Comparison of ENCODE assay signal across 8 cellular contexts in the genomic region with DNA sequence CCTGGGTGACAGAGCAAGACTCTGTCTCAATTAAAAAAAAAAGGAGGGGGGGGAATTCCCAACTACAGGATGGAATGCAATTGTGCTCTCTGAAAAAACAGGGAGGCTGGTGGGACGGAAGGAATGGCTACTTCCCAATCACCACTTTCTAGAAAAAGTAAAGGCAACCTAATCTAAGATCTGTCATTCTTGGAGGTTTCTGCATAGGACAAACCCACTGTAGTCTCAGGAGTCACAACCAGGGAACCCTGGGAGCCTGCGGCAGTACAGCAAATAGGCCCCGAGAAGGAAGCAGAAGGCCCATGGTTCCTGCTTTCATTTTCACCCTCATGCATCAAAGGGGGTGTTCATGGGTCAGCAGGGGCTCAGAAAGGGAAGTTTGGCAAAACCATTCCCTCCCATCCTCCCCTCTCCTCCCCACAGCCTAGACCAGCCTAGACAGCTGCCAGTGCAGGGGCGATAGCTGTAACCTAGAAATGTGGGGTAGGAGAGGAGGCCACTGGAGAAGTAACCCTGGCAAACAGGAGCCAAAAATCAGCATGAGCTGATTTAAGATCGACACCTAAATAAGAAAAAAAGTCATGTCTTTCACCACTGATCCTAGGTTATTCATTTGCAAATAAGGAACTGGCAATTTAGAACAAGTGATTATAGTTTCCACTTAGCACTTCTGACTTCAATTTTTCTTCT. TPM values are rescaled to one million over a fixed set of nuclear protein-coding genes. Genes with fewer than 3 reads are reported as not detected.
DNase-seq lines count a peak whose midpoint lies in the region; ATAC-seq and TF ChIP-seq lines count a peak whose summit lies in the region.

No MANE protein-coding gene starts in this region.

- intact Hi-C loops in activated CD4-positive, alpha-beta memory T cell treated with anti-CD3 and anti-CD28 coated beads for 36 hours (cut with micrococcal nuclease), result loop anchor here (1.0 kb wide), 4 partner anchors 13 to 92 kb away; no protein-coding TSS in a partner anchor

- CTCF ChIA-PET in activated CD4-positive, alpha-beta memory T cell treated with anti-CD3 and anti-CD28 coated beads for 36 hours (lab: Charles Lee), result interaction anchor here (0.9 to 1.7 kb wide), 3 partner anchors 18 to 93 kb away, joined by 3 to 10 read pairs (median 3); no protein-coding TSS in a partner anchor

- peaks cover 63% of the 10 kb centered on the region for H3K36me3 Mint-ChIP-seq in activated T-cell treated with anti-CD3 and anti-CD28 coated beads, Interleukin-2, amount 50 U/mL, for 24 hours (ENCODE audit: low read depth)
- H3K36me3 Mint-ChIP-seq in activated CD4-positive, alpha-beta memory T cell treated with anti-CD3 and anti-CD28 coated beads for 36 hours, result peaks cover 27% of the 10 kb centered on the region
- peaks cover 2% of the 10 kb centered on the region for H3K36me3 Mint-ChIP-seq in progenitor cell of endocrine pancreas (ENCODE audit: insufficient read depth)

- no peak overlapping the region for H3K27ac Mint-ChIP-seq in activated T-cell treated with anti-CD3 and anti-CD28 coated beads, Interleukin-2, amount 50 U/mL, for 24 hours
- peak overlapping the region; percentile 79 for H3K27ac Mint-ChIP-seq in activated CD4-positive, alpha-beta memory T cell treated with anti-CD3 and anti-CD28 coated beads for 36 hours
- no peak overlapping the region for H3K27ac Mint-ChIP-seq in progenitor cell of endocrine pancreas

- H3K4me3 Mint-ChIP-seq in activated T-cell treated with anti-CD3 and anti-CD28 coated beads, Interleukin-2, amount 50 U/mL, for 24 hours, result peak overlapping the region; percentile 64
- peak overlapping the region; percentile 63 for H3K4me3 Mint-ChIP-seq in activated CD4-positive, alpha-beta memory T cell treated with anti-CD3 and anti-CD28 coated beads for 36 hours
- no peak overlapping the region for H3K4me3 Mint-ChIP-seq in progenitor cell of endocrine pancreas (ENCODE audit: low read depth)

- TF ChIP-seq CTCF in progenitor cell of endocrine pancreas (IDR thresholded peaks at IDR 0.05; ENCODE audit: unreplicated experiment), result no peak

- peak; percentile 56 for DNase-seq in activated T-cell treated with anti-CD3 and anti-CD28 coated beads, Interleukin-2, amount 50 U/mL, for 24 hours
- DNase-seq in activated T-cell treated with anti-CD3 and anti-CD28 coated beads for 4 hours (no peak), mesenteric fat pad (ENCODE audit: low spot score) (peak; percentile 37), progenitor cell of endocrine pancreas (ENCODE audit: low spot score, unreplicated experiment) (no peak), DMS153 treated with DMSO at 0.1 percent for 48 hours (lab: John Stamatoyannopoulos, UW; ENCODE audit: unreplicated experiment) (no peak), SK-N-DZ (ENCODE audit: low spot score) (no peak)
- peak; percentile 48 for DNase-seq in activated CD4-positive, alpha-beta memory T cell treated with anti-CD3 and anti-CD28 coated beads for 36 hours

- POLR2A ChIA-PET in activated CD4-positive, alpha-beta memory T cell treated with anti-CD3 and anti-CD28 coated beads for 36 hours (lab: Charles Lee), result interaction anchor here (1.7 kb wide), 1 partner anchor 16 kb away, joined by 3 read pairs; no protein-coding TSS in a partner anchor

- peaks cover 21% of the 10 kb centered on the region for H3K4me1 Mint-ChIP-seq in activated T-cell treated with anti-CD3 and anti-CD28 coated beads, Interleukin-2, amount 50 U/mL, for 24 hours (ENCODE audit: low read depth)
- peaks cover 45% of the 10 kb centered on the region for H3K4me1 Mint-ChIP-seq in activated CD4-positive, alpha-beta memory T cell treated with anti-CD3 and anti-CD28 coated beads for 36 hours (ENCODE audit: low read depth)
- no peaks in the 10 kb centered on the region for H3K4me1 Mint-ChIP-seq in progenitor cell of endocrine pancreas (ENCODE audit: low read depth)

- peak; percentile 77 for ATAC-seq in HG03064 (IDR thresholded peaks at IDR 0.05; ENCODE audit: low read depth, unreplicated experiment)

- peaks cover 15% of the 10 kb centered on the region for H3K9me3 Mint-ChIP-seq in activated T-cell treated with anti-CD3 and anti-CD28 coated beads, Interleukin-2, amount 50 U/mL, for 24 hours
- H3K9me3 Mint-ChIP-seq in activated CD4-positive, alpha-beta memory T cell treated with anti-CD3 and anti-CD28 coated beads for 36 hours, result peaks cover 13% of the 10 kb centered on the region
- H3K9me3 Mint-ChIP-seq in progenitor cell of endocrine pancreas (ENCODE audit: low read depth), result peaks cover 11% of the 10 kb centered on the region

- no peaks in the 10 kb centered on the region for H3K27me3 Mint-ChIP-seq in activated T-cell treated with anti-CD3 and anti-CD28 coated beads, Interleukin-2, amount 50 U/mL, for 24 hours
- no peaks in the 10 kb centered on the region for H3K27me3 Mint-ChIP-seq in activated CD4-positive, alpha-beta memory T cell treated with anti-CD3 and anti-CD28 coated beads for 36 hours
- H3K27me3 Mint-ChIP-seq in progenitor cell of endocrine pancreas, result no peaks in the 10 kb centered on the region

RNA-seq across cellular contexts. Expression of a gene that starts 48.0 kb away (rescaled TPM):
- 10 to 100 TPM; 29.6 to 30.1 TPM for total RNA-seq in activated CD4-positive, alpha-beta memory T cell treated with anti-CD3 and anti-CD28 coated beads for 36 hours
- total RNA-seq in mesenteric fat pad (6.3 TPM), progenitor cell of endocrine pancreas (1.4 and 2.0 TPM in 2 replicates)
- polyA plus RNA-seq in SK-N-DZ (2014; cell fraction: cytosol; rRNA removed), result 0.29 and 0.59 TPM in 2 replicates
- polyA plus RNA-seq in SK-N-DZ (2014; cell fraction: nucleus; rRNA removed), result not detected in 2 replicates

Comparison
In these comparisons a context has a peak if more than half of its experiments do, and no peak if none do; other contexts are left out.
1. DNase-seq: peak in activated T-cell treated with anti-CD3 and anti-CD28 coated beads, Interleukin-2, amount 50 U/mL, for 24 hours (single experiment), activated CD4-positive, alpha-beta memory T cell treated with anti-CD3 and anti-CD28 coated beads for 36 hours (single experiment) and mesenteric fat pad (single experiment); none in activated T-cell treated with anti-CD3 and anti-CD28 coated beads for 4 hours (single experiment), progenitor cell of endocrine pancreas (single experiment), DMS153 treated with DMSO at 0.1 percent for 48 hours (single experiment) and SK-N-DZ (single experiment).